In genomic region chr14:95220663-95221231, GRCh38 we compare ENCODE assay signal across 15 cellular contexts.
A peak's percentile ranks its signal among the peaks of the same experiment; 100 is the strongest.
DNase-seq lines count a peak whose midpoint lies in the region; ATAC-seq and TF ChIP-seq lines count a peak whose summit lies in the region.
"Had no signal": no experiment of that assay in that cellular context is flagged by ENCODE, and none has a peak within 500 bp of the region (broad histone marks: within the 10 kb centered on the region; RNA-seq: fewer than 3 reads in every experiment).

No MANE protein-coding gene starts in this region.

- H3K4me1 Mint-ChIP-seq in GM23338, result peaks cover 49% of the 10 kb centered on the region

- TF ChIP-seq POLR2A in breast epithelium (IDR thresholded peaks at IDR 0.05), result no peak

- TF ChIP-seq CTCF in GM23338 (conservative IDR thresholded peaks at IDR 0.05; ENCODE audit: low read depth in 2 of 2) (no peak), retinal pigment epithelial cell (conservative IDR thresholded peaks at IDR 0.05; ENCODE audit: low read depth, low read length) (peak; percentile 7), breast epithelium (IDR thresholded peaks at IDR 0.05) (no peak)

- intact Hi-C loops in breast epithelium (cut with DNase I; ENCODE audit: low total_unique reads), result no loop called here

- H3K79me2 ChIP-seq in GM23338 (replicated peaks; ENCODE audit: insufficient read depth), result no peaks in the 10 kb centered on the region

- DNase-seq in GM23338 (ENCODE audit: low spot score), result peak; percentile 17
- peak; percentile 92 for DNase-seq in astrocyte of the hippocampus (ENCODE audit: low read depth, low spot score)
- DNase-seq in kidney tubule cell (ENCODE audit: low spot score), result peak; percentile 60
- DNase-seq in retinal pigment epithelial cell (ENCODE audit: low read depth), result no peak
- DNase-seq in OCI-M2 (lab: John Stamatoyannopoulos, UW; ENCODE audit: unreplicated experiment), result no peak
- DNase-seq in activated CD4-positive, CD25-positive, alpha-beta regulatory T cell (lab: John Stamatoyannopoulos, UW), result no peak
- no peak for DNase-seq in breast epithelium (ENCODE audit: low spot score in 2 of 2)
- DNase-seq: activated effector memory CD4-positive, alpha-beta T cell treated with Interleukin-2 at 50 U/mL for 16 hours; HCEC 1CT; KBM-7; NCI-H1105; SJCRH30; stimulated activated naive B cell treated with anti-CD40 and anti-IgM and Interleukin-4, amounts not matched to agents 10 μg/mL and 1 μg/mL and 100 μg/mL, for 72 hours had no signal

- no peak overlapping the region; the same call in 2 of the 3 replicates for H3K4me3 Mint-ChIP-seq in GM23338
- H3K4me3 Mint-ChIP-seq: stimulated activated naive B cell treated with anti-CD40 and anti-IgM and Interleukin-4, amounts not matched to agents 10 μg/mL and 1 μg/mL and 100 μg/mL, for 72 hours had no signal

- H3K4me2 ChIP-seq in GM23338, result 0 out of 2 replicates have a peak overlapping the region, but pooled peaks have one; percentile 51

- H3K4me3 ChIP-seq in GM23338 (no peak overlapping the region), retinal pigment epithelial cell (ENCODE audit: low read length) (no peak overlapping the region), breast epithelium (no peak overlapping the region)
- H3K4me3 ChIP-seq: cardiac muscle cell, SJCRH30 had no signal

- peak; percentile 18 for ATAC-seq in GM23338
- ATAC-seq in GM18511 (IDR thresholded peaks at IDR 0.05; ENCODE audit: unreplicated experiment), result no peak
- ATAC-seq: stimulated activated naive B cell treated with anti-CD40 and anti-IgM and Interleukin-4, amounts not matched to agents 10 μg/mL and 1 μg/mL and 100 μg/mL, for 72 hours had no signal

- H3K27me3 ChIP-seq in GM23338 (ENCODE audit: insufficient read depth) (no peaks in the 10 kb centered on the region), breast epithelium (no peaks in the 10 kb centered on the region)
- H3K27me3 ChIP-seq: SJCRH30 had no signal

- H3F3A ChIP-seq in GM23338 (replicated peaks; ENCODE audit: low read depth), result no peaks in the 10 kb centered on the region

- H3K27ac ChIP-seq in GM23338 (ENCODE audit: low read depth) (no peak overlapping the region), breast epithelium (no peak overlapping the region)
- H3K27ac ChIP-seq: cardiac muscle cell, SJCRH30 had no signal

- H3K9me2 ChIP-seq in GM23338 (ENCODE audit: insufficient read depth), result no peaks in the 10 kb centered on the region

- H3K4me1 ChIP-seq in GM23338 (ENCODE audit: insufficient read depth), result peaks cover 34% of the 10 kb centered on the region
- H3K4me1 ChIP-seq in breast epithelium, result no peaks in the 10 kb centered on the region

- 0 out of 2 replicates have a peak overlapping the region, but pooled peaks have one; percentile 32 for H2AFZ ChIP-seq in GM23338

- H3K9me3 ChIP-seq in breast epithelium, result no peaks in the 10 kb centered on the region
- H3K9me3 ChIP-seq: SJCRH30 had no signal

- H3K27ac Mint-ChIP-seq in GM23338, result peak overlapping the region; percentile 22; the same call in 1 of the 2 replicates
- H3K27ac Mint-ChIP-seq: stimulated activated naive B cell treated with anti-CD40 and anti-IgM and Interleukin-4, amounts not matched to agents 10 μg/mL and 1 μg/mL and 100 μg/mL, for 72 hours had no signal

- H3K36me3 Mint-ChIP-seq in GM23338 (ENCODE audit: low read depth), result no peaks in the 10 kb centered on the region

- no peaks in the 10 kb centered on the region for H3K36me3 ChIP-seq in GM23338 (ENCODE audit: insufficient read depth)
- no peaks in the 10 kb centered on the region for H3K36me3 ChIP-seq in breast epithelium
- H3K36me3 ChIP-seq: cardiac muscle cell had no signal

- peaks cover 19% of the 10 kb centered on the region for H3K27me3 Mint-ChIP-seq in GM23338 (ENCODE audit: insufficient read depth, low read depth, poor library complexity)
- H3K27me3 Mint-ChIP-seq: stimulated activated naive B cell treated with anti-CD40 and anti-IgM and Interleukin-4, amounts not matched to agents 10 μg/mL and 1 μg/mL and 100 μg/mL, for 72 hours had no signal

- no peaks in the 10 kb centered on the region for H3K9me3 Mint-ChIP-seq in GM23338

- H4K20me1 ChIP-seq in GM23338 (replicated peaks; ENCODE audit: insufficient read depth), result no peaks in the 10 kb centered on the region

TF ChIP-seq in GM23338, 12 proteins besides CTCF, POLR2A, EP300 and RAD21:
- TF ChIP-seq ZNF462 (CRISPR knock-in tag; IDR thresholded peaks at IDR 0.05) (no peak), NANOG (IDR thresholded peaks at IDR 0.05; ENCODE audit: borderline replicate concordance) (no peak), CREB1 (CRISPR knock-in tag; IDR thresholded peaks at IDR 0.05; ENCODE audit: low read depth) (no peak)

Comparison
In these comparisons a context has a peak if more than half of its experiments do, and no peak if none do; other contexts are left out.
1. DNase-seq: peak in GM23338 (single experiment), astrocyte of the hippocampus (single experiment) and kidney tubule cell (single experiment); none in retinal pigment epithelial cell (single experiment), OCI-M2 (single experiment), activated CD4-positive, CD25-positive, alpha-beta regulatory T cell (0 of 4) and breast epithelium (0 of 2).